32 cellular contexts compared by ENCODE assay signal in the genomic region with DNA sequence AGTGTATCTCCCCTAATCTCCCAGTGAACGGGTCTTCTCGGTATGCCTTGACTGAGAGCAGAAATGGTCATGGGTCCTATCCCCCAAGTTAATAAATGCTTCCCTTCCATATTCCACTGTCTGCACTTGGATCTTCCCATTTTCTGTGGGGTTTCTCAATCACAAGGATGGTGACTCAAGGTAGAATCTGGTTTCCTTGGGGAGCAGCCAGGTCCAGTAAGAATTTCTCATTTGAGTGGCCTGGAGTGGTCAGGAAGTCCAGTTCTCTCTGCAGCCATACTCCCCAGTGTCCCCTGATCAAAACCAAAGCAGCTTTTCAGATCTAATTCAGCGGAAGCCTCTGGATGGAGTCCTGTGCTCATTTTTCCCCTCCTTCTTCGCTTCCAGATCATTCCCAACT. TPM values are rescaled to one million over a fixed set of nuclear protein-coding genes. Genes with fewer than 3 reads are reported as not detected.
A peak's percentile ranks its signal among the peaks of the same experiment; 100 is the strongest.
DNase-seq lines count a peak whose midpoint lies in the region; ATAC-seq and TF ChIP-seq lines count a peak whose summit lies in the region.
"Had no signal": no experiment of that assay in that cellular context is flagged by ENCODE, and none has a peak within 500 bp of the region (broad histone marks: within the 10 kb centered on the region; RNA-seq: fewer than 3 reads in every experiment).

No MANE protein-coding gene starts in this region.

- no peaks in the 10 kb centered on the region for H3K27me3 Mint-ChIP-seq in activated naive CD4-positive, alpha-beta T cell treated with anti-CD3 and anti-CD28 coated beads, Interleukin-2, amount 10 ng/mL, durations not matched to agents 7 days and 5 days
- H3K27me3 Mint-ChIP-seq: CD4-positive, CD25-positive, alpha-beta regulatory T cell; naive thymus-derived CD8-positive, alpha-beta T cell had no signal

- H3K4me3 ChIP-seq in cardiac fibroblast (replicated peaks in 1 of 2; ENCODE audit: low read depth in 2 of 2, low read length in 2 of 2) (no peak overlapping the region), mesenchymal stem cell (ENCODE audit: insufficient read depth in 1 of 2, low read depth in 1 of 2, low read length in 2 of 2) (no peak overlapping the region), MG63 (no peak overlapping the region), OCI-LY7 (ENCODE audit: low read depth, low read length, poor library complexity, severe bottlenecking) (no peak overlapping the region)
- H3K4me3 ChIP-seq: lung, skin epidermis, suprapubic skin, upper lobe of left lung had no signal

- H3K4me3 Mint-ChIP-seq in activated naive CD4-positive, alpha-beta T cell treated with anti-CD3 and anti-CD28 coated beads, Interleukin-2, amount 10 ng/mL, durations not matched to agents 7 days and 5 days, result no peak overlapping the region
- H3K4me3 Mint-ChIP-seq: activated CD8-positive, alpha-beta T cell treated with anti-CD3 and anti-CD28 coated beads, Interleukin-2, amount 10 ng/mL, durations not matched to agents 7 days and 5 days; CD4-positive, CD25-positive, alpha-beta regulatory T cell; naive thymus-derived CD8-positive, alpha-beta T cell had no signal

- no peaks in the 10 kb centered on the region for H3K4me1 Mint-ChIP-seq in activated naive CD4-positive, alpha-beta T cell treated with anti-CD3 and anti-CD28 coated beads, Interleukin-2, amount 10 ng/mL, durations not matched to agents 7 days and 5 days
- H3K4me1 Mint-ChIP-seq: CD4-positive, CD25-positive, alpha-beta regulatory T cell; naive thymus-derived CD8-positive, alpha-beta T cell had no signal

- no peak overlapping the region for H2BK5ac ChIP-seq in mesenchymal stem cell (ENCODE audit: low read depth, low read length, poor library complexity, severe bottlenecking)

- WGBS in mesenchymal stem cell, result 100% methylated on average over 4 of the region's 4 CpGs

- no peak overlapping the region for H2AFZ ChIP-seq in mesenchymal stem cell (ENCODE audit: low read depth, low read length)
- no peak overlapping the region for H2AFZ ChIP-seq in OCI-LY7 (ENCODE audit: low read length)

- H3K18ac ChIP-seq in mesenchymal stem cell (ENCODE audit: low read depth in 1 of 2, low read length in 2 of 2), result no peak overlapping the region

- H3K27ac ChIP-seq in mesenchymal stem cell (ENCODE audit: low read length, poor library complexity, severe bottlenecking) (no peak overlapping the region), OCI-LY7 (ENCODE audit: low read depth, low read length, poor library complexity, severe bottlenecking) (no peak overlapping the region)
- H3K27ac ChIP-seq: 22Rv1, epithelial cell of prostate, HL-60, skin epidermis, suprapubic skin had no signal

- H2BK12ac ChIP-seq in mesenchymal stem cell (ENCODE audit: low read length in 2 of 2), result no peak overlapping the region

- CTCF ChIA-PET in activated naive CD4-positive, alpha-beta T cell treated with anti-CD3 and anti-CD28 coated beads, Interleukin-2, amount 10 ng/mL, durations not matched to agents 7 days and 5 days (lab: Charles Lee), result interaction anchor here (1.9 kb wide), 1 partner anchor 12 kb away, joined by 4 read pairs; no protein-coding TSS in a partner anchor
- CTCF ChIA-PET in OCI-LY7 (lab: Charles Lee; ENCODE audit: unreplicated experiment), result no interaction called here

- no peak overlapping the region for H4K91ac ChIP-seq in mesenchymal stem cell (ENCODE audit: low read length)

- DNase-seq in activated naive CD4-positive, alpha-beta T cell treated with anti-CD3 and anti-CD28 coated beads, Interleukin-2, amount 10 ng/mL, durations not matched to agents 7 days and 5 days, result no peak
- DNase-seq in activated naive CD4-positive, alpha-beta T cell treated with anti-CD3 and anti-CD28 coated beads, Interleukin-2, amount 50 U/mL, for 16 hours, result no peak
- peak; percentile 51 to 62 for DNase-seq in cardiac fibroblast (ENCODE audit: low read depth in 2 of 2)
- DNase-seq in mesenchymal stem cell, result no peak
- DNase-seq in MG63, result no peak
- no peak for DNase-seq in OCI-LY7 (ENCODE audit: low spot score)
- no peak for DNase-seq in left ventricle myocardium superior
- no peak for DNase-seq in pons (ENCODE audit: low spot score)
- DNase-seq: activated CD8-positive, alpha-beta T cell treated with anti-CD3 and anti-CD28 coated beads, Interleukin-2, amount 10 ng/mL, durations not matched to agents 7 days and 5 days; Calu3; CD4-positive, CD25-positive, alpha-beta regulatory T cell; DMS79; effector CD4-positive, alpha-beta T cell; KG1; kidney glomerular epithelial cell; naive thymus-derived CD8-positive, alpha-beta T cell; NCI-H1417; NCI-H2029; NCI-H526 treated with DMSO at 0.1 percent for 48 hours; NK-92 treated with Interleukin-12 subunit alpha and Interleukin-12 subunit beta, amount 100 ng/mL, for 24 hours; PC-3; stimulated activated naive CD4-positive, alpha-beta T cell had no signal

- peak overlapping the region; percentile 64 for H3K27ac Mint-ChIP-seq in activated naive CD4-positive, alpha-beta T cell treated with anti-CD3 and anti-CD28 coated beads, Interleukin-2, amount 10 ng/mL, durations not matched to agents 7 days and 5 days
- H3K27ac Mint-ChIP-seq: activated CD8-positive, alpha-beta T cell treated with anti-CD3 and anti-CD28 coated beads, Interleukin-2, amount 10 ng/mL, durations not matched to agents 7 days and 5 days; activated T-helper 2 cell treated with anti-CD3 and anti-CD28 coated beads, Interferon-gamma antibody, Interleukin-2, Interleukin-4, amounts not matched to agents 10 μg/mL and 5 μg/mL and 100 μg/mL, durations not matched to agents 14 hours and 24 hours and 36 hours had no signal

- no peaks in the 10 kb centered on the region for H3K79me2 ChIP-seq in OCI-LY7 (ENCODE audit: insufficient read depth, low read depth, low read length)

- H3K27me3 ChIP-seq in mesenchymal stem cell (ENCODE audit: control insufficient read depth in 1 of 2, insufficient read depth in 1 of 2, low read length in 2 of 2), result no peaks in the 10 kb centered on the region
- H3K27me3 ChIP-seq in MG63, result no peaks in the 10 kb centered on the region
- H3K27me3 ChIP-seq: suprapubic skin, upper lobe of left lung had no signal

- H3K36me3 Mint-ChIP-seq in activated naive CD4-positive, alpha-beta T cell treated with anti-CD3 and anti-CD28 coated beads, Interleukin-2, amount 10 ng/mL, durations not matched to agents 7 days and 5 days, result peaks cover 48% of the 10 kb centered on the region

- no TSS peak for BruUV-seq in OCI-LY7 (replicated peaks; lab: Mats Ljungman, UMichigan)

- H3K4me1 ChIP-seq in mesenchymal stem cell (ENCODE audit: control insufficient read depth, insufficient read depth, low read depth, low read length) (peaks cover 6% of the 10 kb centered on the region), OCI-LY7 (ENCODE audit: insufficient read depth, low read length, poor library complexity, severe bottlenecking) (no peaks in the 10 kb centered on the region)
- H3K4me1 ChIP-seq: suprapubic skin had no signal

- no peaks in the 10 kb centered on the region for H3K9me3 ChIP-seq in mesenchymal stem cell (ENCODE audit: control insufficient read depth, low read length)
- no peaks in the 10 kb centered on the region for H3K9me3 ChIP-seq in MG63
- no peaks in the 10 kb centered on the region for H3K9me3 ChIP-seq in OCI-LY7 (ENCODE audit: low read length)
- H3K9me3 ChIP-seq: suprapubic skin, upper lobe of left lung had no signal

- H2BK120ac ChIP-seq in mesenchymal stem cell (ENCODE audit: low read depth, low read length), result no peak overlapping the region

- H4K8ac ChIP-seq in mesenchymal stem cell (ENCODE audit: low read length), result no peak overlapping the region

- no peaks in the 10 kb centered on the region for H3K9me3 Mint-ChIP-seq in activated naive CD4-positive, alpha-beta T cell treated with anti-CD3 and anti-CD28 coated beads, Interleukin-2, amount 10 ng/mL, durations not matched to agents 7 days and 5 days
- H3K9me3 Mint-ChIP-seq: activated naive CD4-positive, alpha-beta T cell treated with anti-CD3 and anti-CD28 coated beads, Interleukin-2, amount 50 U/mL, for 72 hours; activated T-helper 2 cell treated with anti-CD3 and anti-CD28 coated beads, Interferon-gamma antibody, Interleukin-2, Interleukin-4, amounts not matched to agents 10 μg/mL and 5 μg/mL and 100 μg/mL, durations not matched to agents 14 hours and 24 hours and 36 hours; CD4-positive, CD25-positive, alpha-beta regulatory T cell; naive thymus-derived CD8-positive, alpha-beta T cell had no signal

- no peak overlapping the region for H2BK15ac ChIP-seq in mesenchymal stem cell (ENCODE audit: low read depth, poor library complexity, severe bottlenecking)

- H3K36me3 ChIP-seq in mesenchymal stem cell (ENCODE audit: control insufficient read depth in 1 of 2, insufficient read depth in 2 of 2, low read depth in 1 of 2, low read length in 2 of 2) (peaks cover 75 to 89% of the 10 kb centered on the region in 2 experiments), MG63 (peaks cover 92% of the 10 kb centered on the region), OCI-LY7 (ENCODE audit: insufficient read depth, low read length) (peaks cover 88% of the 10 kb centered on the region)

- H4K20me1 ChIP-seq in OCI-LY7 (ENCODE audit: insufficient read depth, low read length), result no peaks in the 10 kb centered on the region

- no peak overlapping the region for H3K4ac ChIP-seq in mesenchymal stem cell (ENCODE audit: low read depth in 1 of 2, low read length in 2 of 2)

- H3K14ac ChIP-seq in mesenchymal stem cell (ENCODE audit: low read length in 2 of 2), result no peak overlapping the region

- intact Hi-C loops in OCI-LY7 (cut with micrococcal nuclease; ENCODE audit: unreplicated experiment) (no loop called here), left ventricle myocardium superior (cut with micrococcal nuclease) (no loop called here)

- no peak overlapping the region for H3K23ac ChIP-seq in mesenchymal stem cell (ENCODE audit: low read length in 2 of 2)

- no peak for ATAC-seq in left ventricle myocardium superior
- ATAC-seq: activated CD8-positive, alpha-beta T cell treated with anti-CD3 and anti-CD28 coated beads, Interleukin-2, amount 10 ng/mL, durations not matched to agents 7 days and 5 days; activated naive CD4-positive, alpha-beta T cell treated with anti-CD3 and anti-CD28 coated beads, Interleukin-2, amount 50 U/mL, for 72 hours; naive thymus-derived CD8-positive, alpha-beta T cell; PC-3; SK-N-SH treated with all-trans-retinoic acid at 6 μM for 48 hours had no signal

- H2AK5ac ChIP-seq in mesenchymal stem cell (ENCODE audit: low read length, severe bottlenecking), result no peak overlapping the region

- H3K4me2 ChIP-seq in mesenchymal stem cell (ENCODE audit: low read length, poor library complexity, severe bottlenecking) (no peak overlapping the region), OCI-LY7 (ENCODE audit: low read length) (no peak overlapping the region)

- no peak for TF ChIP-seq CTCF in cardiac fibroblast (IDR thresholded peaks at IDR 0.05; ENCODE audit: low read depth, low read length)
- TF ChIP-seq CTCF in OCI-LY7 (conservative IDR thresholded peaks at IDR 0.05; ENCODE audit: low read length), result no peak

- peak overlapping the region; percentile 3 for H3K9ac ChIP-seq in mesenchymal stem cell (ENCODE audit: low read length)

- no peaks in the 10 kb centered on the region for H3K9me2 ChIP-seq in OCI-LY7 (ENCODE audit: insufficient read depth, low read length)

- peaks cover 2% of the 10 kb centered on the region for H3K79me1 ChIP-seq in mesenchymal stem cell (replicated peaks; ENCODE audit: low read length, poor library complexity, severe bottlenecking)

- POLR2A ChIA-PET in OCI-LY7 (lab: Charles Lee), result no interaction called here

RNA-seq across cellular contexts. Expression of gene SLC27A3, which starts 14.8 kb away (rescaled TPM):
- polyA plus RNA-seq in mesenchymal stem cell (2013, experiment 1 of 2), result 10.6 TPM
- 10.2 TPM for polyA plus RNA-seq in mesenchymal stem cell (2013, experiment 2 of 2)
- total RNA-seq in MG63 (2014; rRNA removed; shearing (Covaris generic); ENCODE audit: low replicate concordance), result 1.3 and 3.3 TPM in 2 replicates
- total RNA-seq in OCI-LY7 (2014; rRNA removed; shearing (Covaris generic)), result 3.3 and 4.5 TPM in 2 replicates
- total RNA-seq in OCI-LY7 (2022) (7.7 and 10.2 TPM in 2 replicates), left ventricle myocardium superior (9.8 TPM)

RNA-seq across cellular contexts. Expression of gene INTS3, which starts 32.6 kb away (rescaled TPM):
- 23.0 TPM for polyA plus RNA-seq in mesenchymal stem cell (2013, experiment 1 of 2)
- 21.1 TPM for polyA plus RNA-seq in mesenchymal stem cell (2013, experiment 2 of 2)
- total RNA-seq in MG63 (2014; rRNA removed; shearing (Covaris generic); ENCODE audit: low replicate concordance), result 22.4 and 29.4 TPM in 2 replicates
- total RNA-seq in OCI-LY7 (2014; rRNA removed; shearing (Covaris generic)), result 31.6 and 33.5 TPM in 2 replicates
- total RNA-seq in OCI-LY7 (2022) (65.8 and 67.3 TPM in 2 replicates), left ventricle myocardium superior (35.5 TPM)

Comparison
In these comparisons a context has a peak if more than half of its experiments do, and no peak if none do; other contexts are left out.
1. DNase-seq: peak in cardiac fibroblast (2 of 2); none in activated naive CD4-positive, alpha-beta T cell treated with anti-CD3 and anti-CD28 coated beads, Interleukin-2, amount 10 ng/mL, durations not matched to agents 7 days and 5 days (single experiment), activated naive CD4-positive, alpha-beta T cell treated with anti-CD3 and anti-CD28 coated beads, Interleukin-2, amount 50 U/mL, for 16 hours (single experiment), mesenchymal stem cell (single experiment), MG63 (single experiment), OCI-LY7 (single experiment), left ventricle myocardium superior (single experiment) and pons (single experiment).